ENCODE assay signal across 19 cellular contexts in the genomic region with DNA sequence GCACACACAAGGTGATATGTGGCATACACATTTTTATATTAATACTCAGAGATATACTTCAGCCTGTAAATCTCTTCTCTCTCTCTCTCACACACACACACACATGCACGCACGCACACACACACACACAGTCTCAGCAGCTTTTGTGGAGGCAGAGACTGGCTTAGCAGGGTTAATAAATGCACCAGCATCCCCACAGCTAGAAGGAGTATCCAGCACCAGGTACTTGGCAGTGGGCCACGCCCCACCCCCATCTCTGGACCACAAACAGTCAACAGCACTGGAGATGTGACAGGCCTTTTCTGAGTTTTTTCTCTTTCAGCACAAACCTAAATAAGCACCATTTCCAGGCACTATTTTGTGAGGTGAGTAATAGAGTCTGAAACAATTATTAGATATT.
DNase-seq lines count a peak whose midpoint lies in the region; ATAC-seq and TF ChIP-seq lines count a peak whose summit lies in the region.
"Had no signal": no experiment of that assay in that cellular context is flagged by ENCODE, and none has a peak within 500 bp of the region (broad histone marks: within the 10 kb centered on the region; RNA-seq: fewer than 3 reads in every experiment).

No MANE protein-coding gene starts in this region.

- H3K27ac ChIP-seq in BLaER1 (no peak overlapping the region), HEK293 (ENCODE audit: extremely low read depth, low read depth, low read length) (no peak overlapping the region)
- H3K27ac ChIP-seq: foreskin keratinocyte had no signal

- no peak for TF ChIP-seq CTCF in HEK293 (tag by site-specific recombination; IDR thresholded peaks at IDR 0.05)

- no peak overlapping the region for H3K9ac ChIP-seq in BLaER1

- POLR2A ChIA-PET in HEK293 (lab: Yijun Ruan, JAX): no interaction called here

- no peaks in the 10 kb centered on the region for H4K20me1 ChIP-seq in BLaER1

- H3K4me1 ChIP-seq in BLaER1 (peaks cover 21% of the 10 kb centered on the region), HEK293 (ENCODE audit: control insufficient read depth, insufficient read depth, low read length) (no peaks in the 10 kb centered on the region)
- H3K4me1 ChIP-seq: Caco-2, foreskin keratinocyte had no signal

- H3K9me3 ChIP-seq in BLaER1 (no peaks in the 10 kb centered on the region), HEK293 (ENCODE audit: control insufficient read depth, insufficient read depth, low read depth, low read length) (no peaks in the 10 kb centered on the region)
- H3K9me3 ChIP-seq: Caco-2 had no signal

- CTCF ChIA-PET in HEK293 (lab: Yijun Ruan, JAX): no interaction called here

- H3K4me3 ChIP-seq in BLaER1 (no peak overlapping the region), HEK293 (ENCODE audit: low read depth, low read length) (no peak overlapping the region)

- H3K36me3 ChIP-seq in BLaER1 (no peaks in the 10 kb centered on the region), HEK293 (ENCODE audit: control insufficient read depth in 2 of 2, insufficient read depth in 1 of 2, low read length in 2 of 2) (no peaks in the 10 kb centered on the region)

- 0 out of 2 replicates have a peak overlapping the region, but pooled peaks have one; percentile 14 for H3K4me2 ChIP-seq in BLaER1

- DNase-seq in NCI-H2196 (lab: John Stamatoyannopoulos, UW; ENCODE audit: unreplicated experiment) (peak; percentile 64), RPMI8226 (peak; percentile 74), hepatic stellate cell (ENCODE audit: low spot score) (no peak), KG1 (lab: John Stamatoyannopoulos, UW) (no peak), Ammon's horn (ENCODE audit: low spot score) (no peak)
- DNase-seq: activated naive CD8-positive, alpha-beta T cell treated with anti-CD3 and anti-CD28 coated beads, Interleukin-2, amount 50 U/mL, for 24 hours; Caco-2; cortex of kidney; HFFc6; kidney glomerular epithelial cell; midbrain; NCI-H226; Right ventricle myocardium superior; stimulated activated CD4-positive, alpha-beta T cell treated with anti-CD3 and anti-CD28 coated beads, Interleukin-4, amount 100 ng/mL, for 4 hours had no signal

- no peak for ATAC-seq in HG03095 (IDR thresholded peaks at IDR 0.05; ENCODE audit: unreplicated experiment)
- ATAC-seq: activated naive CD8-positive, alpha-beta T cell treated with anti-CD3 and anti-CD28 coated beads, Interleukin-2, amount 50 U/mL, for 24 hours; activated T-helper 17 cell treated with anti-CD3 and anti-CD28 coated beads, Interleukin-2, amount 50 U/mL, for 72 hours; foreskin keratinocyte had no signal

- no peaks in the 10 kb centered on the region for H3K27me3 ChIP-seq in BLaER1

TF ChIP-seq in HEK293, 187 proteins besides CTCF, POLR2A, EP300 and RAD21:
- no peak for TF ChIP-seq ZNF416 (tag by site-specific recombination; IDR thresholded peaks at IDR 0.05)
- TF ChIP-seq ZIC2 (tag by site-specific recombination; IDR thresholded peaks at IDR 0.05): peak; percentile 57

Comparison
In these comparisons a context has a peak if more than half of its experiments do, and no peak if none do; other contexts are left out.
1. DNase-seq: peak in NCI-H2196 (single experiment) and RPMI8226 (single experiment); none in hepatic stellate cell (single experiment), KG1 (single experiment) and Ammon's horn (single experiment).